Comparison of ENCODE assay signal across 7 cellular contexts in the genomic region with DNA sequence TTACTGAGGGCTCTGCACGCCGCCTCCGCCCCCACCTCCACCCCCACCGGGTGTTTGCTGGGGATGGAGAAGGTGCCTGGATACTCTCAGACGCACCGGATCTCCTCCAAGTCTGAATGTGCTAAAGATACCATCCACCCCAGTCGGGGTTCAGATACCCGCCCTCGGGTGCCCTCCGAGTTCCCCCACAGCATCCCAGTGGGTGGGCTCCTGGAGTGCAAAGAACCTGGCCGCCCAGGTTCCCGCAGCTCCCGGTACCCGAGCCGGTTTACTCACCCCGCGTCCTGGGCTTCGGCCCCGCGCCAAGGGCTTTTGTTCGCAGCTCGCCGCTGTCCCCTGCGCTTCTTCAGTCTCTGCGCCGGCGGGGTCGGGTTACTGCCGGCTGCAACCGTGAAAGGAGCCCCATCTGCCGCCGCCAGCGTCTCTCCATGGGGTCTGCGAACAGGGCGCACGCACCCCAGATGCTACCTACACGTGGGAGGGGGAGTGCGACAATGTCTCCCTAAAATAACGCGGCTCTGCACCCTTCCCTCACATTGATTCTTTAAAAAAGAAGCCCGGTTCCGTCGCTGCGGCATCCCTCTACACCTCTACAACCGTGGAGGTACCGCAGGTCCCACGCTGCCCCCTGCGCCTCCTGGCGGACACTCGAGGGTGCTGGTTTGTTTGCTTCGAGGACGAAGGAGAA. TPM values are rescaled to one million over a fixed set of nuclear protein-coding genes. Genes with fewer than 3 reads are reported as not detected.
A peak's percentile ranks its signal among the peaks of the same experiment; 100 is the strongest.
DNase-seq lines count a peak whose midpoint lies in the region; ATAC-seq and TF ChIP-seq lines count a peak whose summit lies in the region.

Gene CCDC177 (minus strand): TSS at position 606 of the 688 bp plus-strand sequence. CDS start 1,249 bp downstream, outside the sequence.

- TF ChIP-seq CTCF in left lung (IDR thresholded peaks at IDR 0.05), result peak; percentile 74 to 86

- peaks cover 63 to 94% of the 10 kb centered on the region in 2 donors for H3K27me3 ChIP-seq in left lung

- peaks cover 12% of the 10 kb centered on the region for H3K4me1 Mint-ChIP-seq in central memory CD8-positive, alpha-beta T cell

- ATAC-seq in GM18867 (IDR thresholded peaks at IDR 0.05; ENCODE audit: unreplicated experiment) (peak; percentile 43), left lung (peak; percentile 87), GM19324 (IDR thresholded peaks at IDR 0.05; ENCODE audit: low FRiP score, unreplicated experiment) (no peak)
- peak; percentile 85 for ATAC-seq in central memory CD8-positive, alpha-beta T cell (replicated peaks; ENCODE audit: extremely low read depth, poor library complexity, severe bottlenecking)

- DNase-seq in NCI-H2029 treated with DMSO at 0.1 percent for 48 hours (lab: John Stamatoyannopoulos, UW) (peak; percentile 23), left lung (peak; percentile 55 to 90)
- DNase-seq in activated CD4-positive, alpha-beta T cell treated with anti-CD3 and anti-CD28 coated beads for 24 hours (ENCODE audit: low read depth in 2 of 2), result peak; percentile 70 to 74
- DNase-seq in central memory CD8-positive, alpha-beta T cell (ENCODE audit: low spot score in 2 of 2), result peak; percentile 43 to 58
- DNase-seq in stimulated activated CD4-positive, alpha-beta T cell treated with anti-CD3 and anti-CD28 coated beads, Interleukin-4, amount 100 ng/mL, for 4 hours, result peak; percentile 68 to 78

- H3K36me3 Mint-ChIP-seq in central memory CD8-positive, alpha-beta T cell (ENCODE audit: insufficient read depth), result no peaks in the 10 kb centered on the region

- intact Hi-C loops in left lung (cut with DNase I), result no loop called here

- H3K9me3 Mint-ChIP-seq in central memory CD8-positive, alpha-beta T cell, result no peaks in the 10 kb centered on the region

- peaks cover 59% of the 10 kb centered on the region for H3K27me3 Mint-ChIP-seq in central memory CD8-positive, alpha-beta T cell

- no peaks in the 10 kb centered on the region for H3K9me3 ChIP-seq in left lung

- H3K27ac ChIP-seq in left lung, result no peak within 1 kb of the TSS

- H3K4me3 ChIP-seq in left lung, result no peak within 1 kb of the TSS

- H3K4me1 ChIP-seq in left lung, result peaks cover 19 to 38% of the 10 kb centered on the region in 2 donors

- H3K36me3 ChIP-seq in left lung, result no peaks in the 10 kb centered on the region

- H3K4me3 Mint-ChIP-seq in central memory CD8-positive, alpha-beta T cell, result peak within 1 kb of the TSS; percentile 84

- no peak within 1 kb of the TSS for H3K27ac Mint-ChIP-seq in central memory CD8-positive, alpha-beta T cell (ENCODE audit: low read depth)

RNA-seq across cellular contexts. Expression of gene CCDC177, which starts in this region (rescaled TPM):
- total RNA-seq in left lung, result not detected

Comparison
In these comparisons a context has a peak if more than half of its experiments do, and no peak if none do; other contexts are left out.
1. Peak in DNase-seq and ATAC-seq in left lung; RNA of the gene not detected or under 1 TPM.
2. DNase-seq: peak in every context shown above with its lines; median percentile 73 in stimulated activated CD4-positive, alpha-beta T cell treated with anti-CD3 and anti-CD28 coated beads, Interleukin-4, amount 100 ng/mL, for 4 hours; 72 in left lung; 72 in activated CD4-positive, alpha-beta T cell treated with anti-CD3 and anti-CD28 coated beads for 24 hours; 50 in central memory CD8-positive, alpha-beta T cell; 23 in NCI-H2029 treated with DMSO at 0.1 percent for 48 hours.